Comparison of ENCODE assay signal across 18 cellular contexts in the genomic region with DNA sequence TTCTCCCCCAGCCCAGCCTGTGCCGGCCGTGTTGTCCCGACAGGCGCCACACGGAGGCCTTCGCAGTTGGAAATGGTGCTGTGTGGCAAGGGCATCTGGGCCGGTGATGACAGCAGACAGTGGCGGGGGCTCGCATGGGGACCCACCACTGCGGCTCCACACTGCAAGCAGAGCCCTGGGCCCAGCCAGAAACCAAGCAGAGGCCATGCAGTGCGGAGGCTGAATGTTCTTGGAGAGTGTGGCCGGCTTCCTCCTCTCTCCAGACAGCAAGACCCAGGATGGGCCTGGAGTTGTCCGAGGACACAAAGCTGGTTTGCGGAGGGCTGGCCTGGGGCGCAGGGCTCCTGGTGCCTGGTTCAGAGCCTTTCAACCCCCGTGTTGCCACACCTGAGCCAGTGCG.
DNase-seq lines count a peak whose midpoint lies in the region; ATAC-seq and TF ChIP-seq lines count a peak whose summit lies in the region.
"Had no signal": no experiment of that assay in that cellular context is flagged by ENCODE, and none has a peak within 500 bp of the region (broad histone marks: within the 10 kb centered on the region; RNA-seq: fewer than 3 reads in every experiment).

No MANE protein-coding gene starts in this region.

- peak; percentile 49 for ATAC-seq in GM23338
- ATAC-seq in left cardiac atrium = no peak
- ATAC-seq: HCT116 had no signal

- H3K27ac Mint-ChIP-seq in GM23338 (no peak overlapping the region), endodermal cell (no peak overlapping the region)
- H3K27ac Mint-ChIP-seq: CD4-positive, alpha-beta T cell; HFFc6 had no signal

- WGBS in endodermal cell (ENCODE audit: insufficient coverage in 1 of 2, insufficient read length in 1 of 2), 2 experiments = 93% methylated on average over 8 to 17 of the region's 17 CpGs
- 90 to 92% methylated on average over 15 to 17 of the region's 17 CpGs for WGBS in thyroid gland, 2 donors

- no peak for TF ChIP-seq POLR2A in thyroid gland (IDR thresholded peaks at IDR 0.05)

- H3K9me3 Mint-ChIP-seq in GM23338 (peaks cover 16% of the 10 kb centered on the region), endodermal cell (peaks cover 12% of the 10 kb centered on the region)
- H3K9me3 Mint-ChIP-seq: CD4-positive, alpha-beta T cell had no signal

- H3F3A ChIP-seq in GM23338 (replicated peaks; ENCODE audit: low read depth) = no peaks in the 10 kb centered on the region

- CTCF ChIA-PET in RWPE1 (lab: Yijun Ruan, JAX) = interaction anchor here (0.6 kb wide), 1 partner anchor 345 kb away, joined by 7 read pairs; no protein-coding TSS in a partner anchor

- H3K79me2 ChIP-seq in GM23338 (replicated peaks; ENCODE audit: insufficient read depth) = no peaks in the 10 kb centered on the region

- no peak overlapping the region for H3K4me2 ChIP-seq in GM23338

- H3K9ac ChIP-seq in endodermal cell (ENCODE audit: extremely low read depth, low read length, poor library complexity, severe bottlenecking) = no peak overlapping the region
- H3K9ac ChIP-seq: GM23248 had no signal

- H3K36me3 Mint-ChIP-seq in GM23338 (ENCODE audit: low read depth) (peaks cover 13% of the 10 kb centered on the region; the same call in 2 of the 3 replicates), endodermal cell (ENCODE audit: low read depth) (no peaks in the 10 kb centered on the region)

- H3K9me2 ChIP-seq in GM23338 (ENCODE audit: insufficient read depth) = no peaks in the 10 kb centered on the region

- intact Hi-C loops in thyroid gland (cut with DNase I) (no loop called here), left cardiac atrium (cut with DNase I) (no loop called here)

- H3K4me3 Mint-ChIP-seq in GM23338 (no peak overlapping the region), endodermal cell (no peak overlapping the region)
- H3K4me3 Mint-ChIP-seq: CD4-positive, alpha-beta T cell; HFFc6 had no signal

- no peaks in the 10 kb centered on the region for H4K20me1 ChIP-seq in GM23338 (replicated peaks; ENCODE audit: insufficient read depth)

- H3K4me3 ChIP-seq in GM23338 = no peak overlapping the region
- no peak overlapping the region for H3K4me3 ChIP-seq in endodermal cell (ENCODE audit: low read length)
- no peak overlapping the region for H3K4me3 ChIP-seq in thyroid gland (replicated peaks in 1 of 3)
- H3K4me3 ChIP-seq: GM23248 had no signal

- H3K27me3 Mint-ChIP-seq in GM23338 (ENCODE audit: insufficient read depth, low read depth, poor library complexity) (peaks cover 19% of the 10 kb centered on the region), endodermal cell (ENCODE audit: insufficient read depth) (no peaks in the 10 kb centered on the region)
- H3K27me3 Mint-ChIP-seq: CD4-positive, alpha-beta T cell had no signal

- H3K27me3 ChIP-seq in GM23338 (ENCODE audit: insufficient read depth) (no peaks in the 10 kb centered on the region), endodermal cell (ENCODE audit: control insufficient read depth, insufficient read depth, low read length, poor library complexity, severe bottlenecking) (no peaks in the 10 kb centered on the region), thyroid gland (no peaks in the 10 kb centered on the region)

- H3K4me1 ChIP-seq in GM23338 (ENCODE audit: insufficient read depth) = no peaks in the 10 kb centered on the region
- no peaks in the 10 kb centered on the region for H3K4me1 ChIP-seq in endodermal cell (ENCODE audit: control insufficient read depth, insufficient read depth, low read length)
- H3K4me1 ChIP-seq in thyroid gland = peaks cover 14 to 23% of the 10 kb centered on the region in 2 donors

- H3K27ac ChIP-seq in GM23338 (ENCODE audit: low read depth) = no peak overlapping the region
- H3K27ac ChIP-seq in RWPE1 = peak overlapping the region; percentile 92
- no peak overlapping the region for H3K27ac ChIP-seq in endodermal cell (ENCODE audit: low read depth, low read length)
- peak overlapping the region in 2 of 3 donors; percentile 77 to 82 for H3K27ac ChIP-seq in thyroid gland
- H3K27ac ChIP-seq: C4-2B, GM23248 had no signal

- no peaks in the 10 kb centered on the region for H3K36me3 ChIP-seq in GM23338 (ENCODE audit: insufficient read depth)
- H3K36me3 ChIP-seq in endodermal cell (ENCODE audit: control insufficient read depth, insufficient read depth, low read length) = no peaks in the 10 kb centered on the region
- H3K36me3 ChIP-seq in thyroid gland = no peaks in the 10 kb centered on the region

- H3K9me3 ChIP-seq in endodermal cell (ENCODE audit: control insufficient read depth, low read length) = no peaks in the 10 kb centered on the region
- H3K9me3 ChIP-seq in thyroid gland = no peaks in the 10 kb centered on the region

- TF ChIP-seq CTCF in GM23338 (conservative IDR thresholded peaks at IDR 0.05; ENCODE audit: low read depth in 2 of 2) = no peak
- no peak for TF ChIP-seq CTCF in RWPE1 (conservative IDR thresholded peaks at IDR 0.05; ENCODE audit: low read depth)
- TF ChIP-seq CTCF in endodermal cell (conservative IDR thresholded peaks at IDR 0.05) = peak; percentile 22
- TF ChIP-seq CTCF in thyroid gland (IDR thresholded peaks at IDR 0.05) = no peak

- H3K4me1 Mint-ChIP-seq in GM23338 (peaks cover 3% of the 10 kb centered on the region; the same call in 1 of the 3 replicates), endodermal cell (no peaks in the 10 kb centered on the region)

- H2AFZ ChIP-seq in GM23338 = no peak overlapping the region
- H2AFZ ChIP-seq: GM23248 had no signal

- DNase-seq in GM23338 (ENCODE audit: low spot score) (no peak), RWPE1 (ENCODE audit: low spot score) (no peak), endodermal cell (no peak), thyroid gland (no peak), left cardiac atrium (no peak), DMS 273 (lab: John Stamatoyannopoulos, UW; ENCODE audit: unreplicated experiment) (no peak), NCI-H1436 treated with DMSO at 0.1 percent for 48 hours (lab: John Stamatoyannopoulos, UW) (no peak)
- DNase-seq: ACHN; Caco-2; CD4-positive, alpha-beta T cell; DMS153; DMS79; GDM1; H7; HFFc6 had no signal

- POLR2A ChIA-PET in RWPE1 (lab: Yijun Ruan, JAX; ENCODE audit: low non-redundant PET) = interaction anchor here (0.5 kb wide), 1 partner anchor 18 kb away, joined by 3 read pairs; no protein-coding TSS in a partner anchor

TF ChIP-seq in GM23338, 12 proteins besides CTCF, POLR2A, EP300 and RAD21 (continues in another document):
- TF ChIP-seq CREB1 (CRISPR knock-in tag; IDR thresholded peaks at IDR 0.05; ENCODE audit: low read depth) = no peak
- no peak for TF ChIP-seq POLR2AphosphoS5 (IDR thresholded peaks at IDR 0.05; ENCODE audit: low read depth)
- TF ChIP-seq, protein P1, sequence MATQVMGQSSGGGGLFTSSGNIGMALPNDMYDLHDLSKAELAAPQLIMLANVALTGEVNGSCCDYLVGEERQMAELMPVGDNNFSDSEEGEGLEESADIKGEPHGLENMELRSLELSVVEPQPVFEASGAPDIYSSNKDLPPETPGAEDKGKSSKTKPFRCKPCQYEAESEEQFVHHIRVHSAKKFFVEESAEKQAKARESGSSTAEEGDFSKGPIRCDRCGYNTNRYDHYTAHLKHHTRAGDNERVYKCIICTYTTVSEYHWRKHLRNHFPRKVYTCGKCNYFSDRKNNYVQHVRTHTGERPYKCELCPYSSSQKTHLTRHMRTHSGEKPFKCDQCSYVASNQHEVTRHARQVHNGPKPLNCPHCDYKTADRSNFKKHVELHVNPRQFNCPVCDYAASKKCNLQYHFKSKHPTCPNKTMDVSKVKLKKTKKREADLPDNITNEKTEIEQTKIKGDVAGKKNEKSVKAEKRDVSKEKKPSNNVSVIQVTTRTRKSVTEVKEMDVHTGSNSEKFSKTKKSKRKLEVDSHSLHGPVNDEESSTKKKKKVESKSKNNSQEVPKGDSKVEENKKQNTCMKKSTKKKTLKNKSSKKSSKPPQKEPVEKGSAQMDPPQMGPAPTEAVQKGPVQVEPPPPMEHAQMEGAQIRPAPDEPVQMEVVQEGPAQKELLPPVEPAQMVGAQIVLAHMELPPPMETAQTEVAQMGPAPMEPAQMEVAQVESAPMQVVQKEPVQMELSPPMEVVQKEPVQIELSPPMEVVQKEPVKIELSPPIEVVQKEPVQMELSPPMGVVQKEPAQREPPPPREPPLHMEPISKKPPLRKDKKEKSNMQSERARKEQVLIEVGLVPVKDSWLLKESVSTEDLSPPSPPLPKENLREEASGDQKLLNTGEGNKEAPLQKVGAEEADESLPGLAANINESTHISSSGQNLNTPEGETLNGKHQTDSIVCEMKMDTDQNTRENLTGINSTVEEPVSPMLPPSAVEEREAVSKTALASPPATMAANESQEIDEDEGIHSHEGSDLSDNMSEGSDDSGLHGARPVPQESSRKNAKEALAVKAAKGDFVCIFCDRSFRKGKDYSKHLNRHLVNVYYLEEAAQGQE (IDR thresholded peaks at IDR 0.05; ENCODE audit: unreplicated experiment) = no peak
- no peak for TF ChIP-seq STAT1 (IDR thresholded peaks at IDR 0.05; ENCODE audit: unreplicated experiment)
- TF ChIP-seq EZH2phosphoT487 (IDR thresholded peaks at IDR 0.05; ENCODE audit: unreplicated experiment) = no peak
- TF ChIP-seq ZNF114 (CRISPR knock-in tag; IDR thresholded peaks at IDR 0.05) = no peak
- no peak for TF ChIP-seq EZH2 (IDR thresholded peaks at IDR 0.05; ENCODE audit: low read depth, unreplicated experiment)
- TF ChIP-seq, protein P2, sequence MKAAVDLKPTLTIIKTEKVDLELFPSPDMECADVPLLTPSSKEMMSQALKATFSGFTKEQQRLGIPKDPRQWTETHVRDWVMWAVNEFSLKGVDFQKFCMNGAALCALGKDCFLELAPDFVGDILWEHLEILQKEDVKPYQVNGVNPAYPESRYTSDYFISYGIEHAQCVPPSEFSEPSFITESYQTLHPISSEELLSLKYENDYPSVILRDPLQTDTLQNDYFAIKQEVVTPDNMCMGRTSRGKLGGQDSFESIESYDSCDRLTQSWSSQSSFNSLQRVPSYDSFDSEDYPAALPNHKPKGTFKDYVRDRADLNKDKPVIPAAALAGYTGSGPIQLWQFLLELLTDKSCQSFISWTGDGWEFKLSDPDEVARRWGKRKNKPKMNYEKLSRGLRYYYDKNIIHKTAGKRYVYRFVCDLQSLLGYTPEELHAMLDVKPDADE (IDR thresholded peaks at IDR 0.05) = no peak

Comparison
In these comparisons a context has a peak if more than half of its experiments do, and no peak if none do; other contexts are left out.
1. H3K27ac ChIP-seq: peak in RWPE1 (single experiment) and thyroid gland (2 of 3); none in GM23338 (single experiment) and endodermal cell (single experiment).